ENCODE assay signal across 8 cellular contexts in genomic region chr1:55212349-55213028, GRCh38. TPM values are rescaled to one million over a fixed set of nuclear protein-coding genes. Genes with fewer than 3 reads are reported as not detected.
DNase-seq lines count a peak whose midpoint lies in the region; ATAC-seq, FAIRE-seq and TF ChIP-seq lines count a peak whose summit lies in the region.

No MANE protein-coding gene starts in this region.

- peak in 3 of 7 experiments; percentile 14 to 52 (median 26) for DNase-seq in CD8-positive, alpha-beta T cell
- no peak for DNase-seq in GM12878 (ENCODE audit: low read depth, low spot score)
- DNase-seq in naive thymus-derived CD8-positive, alpha-beta T cell: peak in 3 of 10 donors; percentile 1 to 27 (median 15)
- no peak for DNase-seq in NCI-H82 (lab: John Stamatoyannopoulos, UW)
- DNase-seq in GM13976 (ENCODE audit: low spot score): no peak

- H3K9me3 ChIP-seq in CD8-positive, alpha-beta T cell (ENCODE audit: low read length): no peaks in the 10 kb centered on the region
- H3K9me3 ChIP-seq in GM12878 (replicated peaks; ENCODE audit: control insufficient read depth, insufficient read depth, low read length): no peaks in the 10 kb centered on the region

- H3K27me3 ChIP-seq in CD8-positive, alpha-beta T cell (ENCODE audit: insufficient read depth, low read length): no peaks in the 10 kb centered on the region
- no peaks in the 10 kb centered on the region for H3K27me3 ChIP-seq in GM12878 (replicated peaks in 1 of 2; ENCODE audit: control insufficient read depth in 2 of 2, insufficient read depth in 2 of 2, low read length in 1 of 2)

- H3K27ac Mint-ChIP-seq in CD8-positive, alpha-beta T cell: peak overlapping the region; percentile 89
- H3K27ac Mint-ChIP-seq in IgD-negative memory B cell: peak overlapping the region; percentile 76 to 91 (median 85)
- H3K27ac Mint-ChIP-seq in naive thymus-derived CD8-positive, alpha-beta T cell: peak overlapping the region; percentile 58 to 97 (median 92)

- RAD21 ChIA-PET in GM12878 (lab: Charles Lee; ENCODE audit: unreplicated experiment): interaction anchor here (0.6 to 2.7 kb wide), 10 partner anchors 9 to 1364 kb away, joined by 3 to 8 read pairs (median 3); no protein-coding TSS in a partner anchor

- POLR2A ChIA-PET in CD8-positive, alpha-beta T cell (lab: Charles Lee): interaction anchor here (1.0 to 3.6 kb wide), 4 partner anchors 9 to 46 kb away, joined by 3 to 13 read pairs (median 4); no protein-coding TSS in a partner anchor
- POLR2A ChIA-PET in GM12878 (lab: Charles Lee): interaction anchor here (0.6 to 1.2 kb wide), 5 partner anchors 40 to 1359 kb away, joined by 3 to 8 read pairs (median 3); no protein-coding TSS in a partner anchor
- POLR2A ChIA-PET in naive thymus-derived CD8-positive, alpha-beta T cell (lab: Charles Lee): interaction anchor here (0.5 to 4.1 kb wide), 5 partner anchors 12 to 70 kb away, joined by 3 to 16 read pairs (median 3); no protein-coding TSS in a partner anchor

- no peak for TF ChIP-seq EP300 in GM12878 (IDR thresholded peaks at IDR 0.05; ENCODE audit: borderline replicate concordance in 1 of 2, control insufficient read depth in 1 of 2, low read depth in 2 of 2, low read length in 2 of 2)

- ATAC-seq in CD8-positive, alpha-beta T cell: no peak
- ATAC-seq in GM12878 (peak; percentile 5; the same call in 1 of the 3 replicates), HG02763 (IDR thresholded peaks at IDR 0.05; ENCODE audit: unreplicated experiment) (no peak), GM21526 (IDR thresholded peaks at IDR 0.05; ENCODE audit: low FRiP score, unreplicated experiment) (no peak)
- no peak for ATAC-seq in naive thymus-derived CD8-positive, alpha-beta T cell

- H3K9ac ChIP-seq in GM12878 (ENCODE audit: control insufficient read depth, insufficient read depth, low read length): peak overlapping the region; percentile 65

- SMC1A ChIA-PET in GM12878 (lab: Charles Lee; ENCODE audit: uncharacterized antibody, unreplicated experiment): interaction anchor here (0.8 to 3.4 kb wide), 20 partner anchors 9 to 1365 kb away, joined by 3 to 17 read pairs (median 5); no protein-coding TSS in a partner anchor

- no peak for TF ChIP-seq CTCF in CD8-positive, alpha-beta T cell (IDR thresholded peaks at IDR 0.05)
- TF ChIP-seq CTCF in GM12878 (IDR thresholded peaks at IDR 0.05 in 2 of 3, conservative IDR thresholded peaks at IDR 0.05 in 1 of 3; ENCODE audit: control insufficient read depth in 2 of 3, extremely low read depth in 1 of 3, insufficient read depth in 1 of 3, low read depth in 3 of 3, low read length in 3 of 3): no peak
- no peak for TF ChIP-seq CTCF in GM13976 (IDR thresholded peaks at IDR 0.05; ENCODE audit: borderline replicate concordance, control extremely low read depth, extremely low read depth, insufficient read depth, missing control alignments)

- CTCF ChIA-PET in CD8-positive, alpha-beta T cell (lab: Charles Lee): interaction anchor here (2.4 kb wide), 1 partner anchor 66 kb away, joined by 14 read pairs; no protein-coding TSS in a partner anchor
- CTCF ChIA-PET in GM12878 (lab: Yijun Ruan, JAX): interaction anchor here (0.7 to 2.7 kb wide), 8 partner anchors 18 to 1372 kb away, joined by 3 to 16 read pairs (median 4); no protein-coding TSS in a partner anchor

- H3K79me2 ChIP-seq in GM12878 (ENCODE audit: control insufficient read depth, insufficient read depth, low read length): peaks cover 80% of the 10 kb centered on the region

- no TSS peak for BruUV-seq in GM12878 (replicated peaks; lab: Mats Ljungman, UMichigan)

- H2AFZ ChIP-seq in GM12878 (ENCODE audit: control insufficient read depth, low read depth, low read length): peak overlapping the region; percentile 11; the same call in 1 of the 2 replicates

- H3K36me3 Mint-ChIP-seq in CD8-positive, alpha-beta T cell: peaks cover 14% of the 10 kb centered on the region
- no peaks in the 10 kb centered on the region for H3K36me3 Mint-ChIP-seq in IgD-negative memory B cell
- H3K36me3 Mint-ChIP-seq in naive thymus-derived CD8-positive, alpha-beta T cell: peaks cover 0 to 11% (median 2%) of the 10 kb centered on the region in 3 donors

- FAIRE-seq in GM12878 (lab: Jason Lieb, UNC): no peak

- H4K20me1 ChIP-seq in GM12878 (ENCODE audit: control insufficient read depth, insufficient read depth): no peaks in the 10 kb centered on the region

- H3K4me3 Mint-ChIP-seq in CD8-positive, alpha-beta T cell: peak overlapping the region; percentile 88
- H3K4me3 Mint-ChIP-seq in IgD-negative memory B cell: peak overlapping the region; percentile 85 to 97 (median 96)
- H3K4me3 Mint-ChIP-seq in naive thymus-derived CD8-positive, alpha-beta T cell: peak overlapping the region; percentile 87 to 95 (median 92)

- TF ChIP-seq RAD21 in GM12878 (IDR thresholded peaks at IDR 0.05; ENCODE audit: insufficient read depth, low read depth, low read length): no peak

- no peaks in the 10 kb centered on the region for H3K9me3 Mint-ChIP-seq in CD8-positive, alpha-beta T cell
- no peaks in the 10 kb centered on the region for H3K9me3 Mint-ChIP-seq in IgD-negative memory B cell
- H3K9me3 Mint-ChIP-seq in naive thymus-derived CD8-positive, alpha-beta T cell: no peaks in the 10 kb centered on the region

- WGBS in GM12878 (ENCODE audit: insufficient coverage, insufficient replicate concordance, low lambda C conversion rate, missing lambda C conversion rate): 12% methylated on average over 10 of the region's 10 CpGs

- H3K4me3 ChIP-seq in CD8-positive, alpha-beta T cell (ENCODE audit: low read depth, low read length): peak overlapping the region; percentile 62
- peak overlapping the region; percentile 89 for H3K4me3 ChIP-seq in GM12878

- H3K4me1 ChIP-seq in CD8-positive, alpha-beta T cell (ENCODE audit: insufficient read depth, low read length): peaks cover 43% of the 10 kb centered on the region
- peaks cover 21% of the 10 kb centered on the region for H3K4me1 ChIP-seq in GM12878 (ENCODE audit: control insufficient read depth, insufficient read depth, low read length)

- no peak for TF ChIP-seq POLR2A in GM12878 (IDR thresholded peaks at IDR 0.05; ENCODE audit: low read depth, low read length)

- H3K27ac ChIP-seq in CD8-positive, alpha-beta T cell (ENCODE audit: low read depth, low read length): no peak overlapping the region
- H3K27ac ChIP-seq in GM12878 (ENCODE audit: control insufficient read depth, insufficient read depth): peak overlapping the region; percentile 87

- peak overlapping the region; percentile 97 for H3K4me2 ChIP-seq in GM12878 (ENCODE audit: control insufficient read depth, insufficient read depth)

- no peaks in the 10 kb centered on the region for H3K36me3 ChIP-seq in CD8-positive, alpha-beta T cell (ENCODE audit: insufficient read depth, low read length)
- H3K36me3 ChIP-seq in GM12878 (ENCODE audit: control insufficient read depth in 2 of 2, insufficient read depth in 2 of 2, low read length in 1 of 2): no peaks in the 10 kb centered on the region

- in situ Hi-C loops in GM12878 (cut with MboI) (no loop called here), GM13976 (cut with MboI; ENCODE audit: low sequenced_read_pairs, unreplicated experiment) (no loop called here)

- intact Hi-C loops in CD8-positive, alpha-beta T cell (cut with DNase I, micrococcal nuclease): loop anchor here (1.0 to 10.0 kb wide), 6 partner anchors 7 to 808 kb away; partner anchors contain the start of gene SSBP3 (in 1 of the 2)
- intact Hi-C loops in GM12878 (cut with micrococcal nuclease; ENCODE audit: unreplicated experiment): loop anchor here (5.0 to 10.0 kb wide), 2 partner anchors 45 to 1352 kb away; no protein-coding TSS in a partner anchor

- peaks cover 80% of the 10 kb centered on the region for H3K4me1 Mint-ChIP-seq in CD8-positive, alpha-beta T cell (ENCODE audit: low read depth)
- peaks cover 42 to 62% (median 47%) of the 10 kb centered on the region in 3 donors for H3K4me1 Mint-ChIP-seq in IgD-negative memory B cell
- H3K4me1 Mint-ChIP-seq in naive thymus-derived CD8-positive, alpha-beta T cell: peaks cover 42 to 81% (median 72%) of the 10 kb centered on the region in 4 donors

- no peaks in the 10 kb centered on the region for H3K27me3 Mint-ChIP-seq in CD8-positive, alpha-beta T cell (ENCODE audit: low read depth)
- no peaks in the 10 kb centered on the region for H3K27me3 Mint-ChIP-seq in IgD-negative memory B cell
- no peaks in the 10 kb centered on the region for H3K27me3 Mint-ChIP-seq in naive thymus-derived CD8-positive, alpha-beta T cell

TF ChIP-seq in GM12878, 131 proteins besides CTCF, POLR2A, EP300 and RAD21:
- peak; percentile 84 for TF ChIP-seq PKNOX1 (IDR thresholded peaks at IDR 0.05)
- no peak for TF ChIP-seq GATAD2B (conservative IDR thresholded peaks at IDR 0.05; ENCODE audit: low read depth)
- no peak for TF ChIP-seq IKZF2 (IDR thresholded peaks at IDR 0.05)
- TF ChIP-seq ZNF274 (IDR thresholded peaks at IDR 0.05; ENCODE audit: insufficient read depth, insufficient read length): no peak

RNA-seq across cellular contexts. Expression of gene USP24, which starts 2.7 kb away (rescaled TPM):
- total RNA-seq in CD8-positive, alpha-beta T cell: 10 to 100 TPM; 74.0 to 79.6 TPM
- polyA plus RNA-seq in IgD-negative memory B cell: 10.2 TPM
- 162 TPM in 2 replicates for total RNA-seq in GM12878 (2013; cell fraction: nucleolus; rRNA removed)
- 28.7 and 34.1 TPM in 2 replicates for total RNA-seq in GM12878 (2014; rRNA removed)
- total RNA-seq in GM12878 (2014; rRNA removed; fragmentation: Illumina TruSeq; extraction: Trizol): 36.5 and 42.7 TPM in 2 replicates
- 26.8 and 32.1 TPM in 2 replicates for total RNA-seq in GM12878 (2021)
- polyA plus RNA-seq in GM12878 (2011; ENCODE audit: low read depth): 15.9 TPM
- polyA plus RNA-seq in GM12878 (2011; rRNA removed): 22.7 and 24.2 TPM in 2 replicates
- polyA plus RNA-seq in GM12878 (2011; cell fraction: cytosol; rRNA removed): 14.3 and 19.6 TPM in 2 replicates
- polyA plus RNA-seq in GM12878 (2011; cell fraction: nucleus; rRNA removed): 32.8 and 35.9 TPM in 2 replicates
- polyA plus RNA-seq in GM12878 (2012): 17.2 and 18.5 TPM in 2 replicates
- polyA plus RNA-seq in GM12878 (2014; fragmentation: Illumina TruSeq; extraction: Trizol): 31.0 and 37.2 TPM in 2 replicates
- 1 to 10 TPM; 4.6 to 6.4 TPM for polyA plus RNA-seq in GM12878 (2014; fragmentation: Nextera tagmentation; extraction: Ambion mirVana)
- polyA plus RNA-seq in GM12878 (2014; rRNA removed): 22.9 and 27.8 TPM in 2 replicates
- 1 to 10 TPM; 8.4 to 9.6 TPM for polyA plus RNA-seq in GM12878 (2016; fragmentation: Nextera tagmentation; extraction: Ambion mirVana)
- 64.6 and 80.2 TPM in 2 replicates for polyA minus RNA-seq in GM12878 (2011; rRNA and poly(A)+ RNA removed)
- polyA minus RNA-seq in GM12878 (2011; cell fraction: cytosol; rRNA and poly(A)+ RNA removed): 22.3 and 27.1 TPM in 2 replicates
- 49.0 and 65.9 TPM in 2 replicates for polyA minus RNA-seq in GM12878 (2011; cell fraction: nucleus; rRNA and poly(A)+ RNA removed)
- 10 to 100 TPM; 78.8 to 81.1 TPM for total RNA-seq in naive thymus-derived CD8-positive, alpha-beta T cell
- 1 to 10 TPM; 5.5 to 8.4 (median 6.0) TPM for polyA plus RNA-seq in naive thymus-derived CD8-positive, alpha-beta T cell
